25 cellular contexts compared by ENCODE assay signal in genomic region chr1:65442442-65442841, GRCh38. TPM values are rescaled to one million over a fixed set of nuclear protein-coding genes. Genes with fewer than 3 reads are reported as not detected.
DNase-seq lines count a peak whose midpoint lies in the region; ATAC-seq, FAIRE-seq and TF ChIP-seq lines count a peak whose summit lies in the region.
"Had no signal": no experiment of that assay in that cellular context is flagged by ENCODE, and none has a peak within 500 bp of the region (broad histone marks: within the 10 kb centered on the region; RNA-seq: fewer than 3 reads in every experiment).

No MANE protein-coding gene starts in this region.

- TF ChIP-seq RAD21 in A549 (conservative IDR thresholded peaks at IDR 0.05 in 1 of 2, IDR thresholded peaks at IDR 0.05 in 1 of 2) (no peak), K562 (CRISPR knock-in tag; conservative IDR thresholded peaks at IDR 0.05 in 1 of 2, IDR thresholded peaks at IDR 0.05 in 1 of 2) (no peak)

- H3K9me1 ChIP-seq in K562 (ENCODE audit: control insufficient read depth, insufficient read depth, low read length): no peaks in the 10 kb centered on the region

- no peaks in the 10 kb centered on the region for H3K79me2 ChIP-seq in K562 (ENCODE audit: control insufficient read depth, insufficient read depth, low read length)
- H3K79me2 ChIP-seq in smooth muscle cell (ENCODE audit: low read depth): no peaks in the 10 kb centered on the region

- H3K27ac ChIP-seq in A549 (no peak overlapping the region), K562 (ENCODE audit: extremely low read depth, low read depth, low read length) (no peak overlapping the region), smooth muscle cell (ENCODE audit: low read depth) (no peak overlapping the region)
- H3K27ac ChIP-seq: BLaER1 treated with 17β-estradiol and CSF1 and Interleukin-3, amounts not matched to agents 10 nM and 100 nM; C4-2B had no signal

- DNase-seq in A549 (ENCODE audit: low read depth in 1 of 2, low spot score in 1 of 2) (no peak), GM10266 (ENCODE audit: extremely low spot score) (no peak), K562 (ENCODE audit: extremely low read depth in 1 of 4, low spot score in 3 of 4) (no peak), smooth muscle cell (lab: John Stamatoyannopoulos, UW; ENCODE audit: unreplicated experiment) (no peak), DMS 273 (lab: John Stamatoyannopoulos, UW; ENCODE audit: unreplicated experiment) (no peak)
- DNase-seq: 8988T; AML-193; Caco-2; Calu3; CD4-positive, alpha-beta T cell; CD8-positive, alpha-beta T cell; DMS 273 treated with DMSO at 0.1 percent for 48 hours; DMS153; DMS53; DMS79; DND-41; EL; GDM1 had no signal

- ATAC-seq in A549 (no peak), K562 (no peak), GM19467 (IDR thresholded peaks at IDR 0.05; ENCODE audit: unreplicated experiment) (no peak)
- ATAC-seq: CD8-positive, alpha-beta T cell had no signal

- WGBS in A549 (ENCODE audit: missing lambda C conversion rate): 85% methylated on average over 1 of the region's 1 CpG
- 69% methylated on average over 1 of the region's 1 CpG for WGBS in K562 (ENCODE audit: insufficient coverage, low coverage, missing lambda C conversion rate)
- 96% methylated on average over 1 of the region's 1 CpG for WGBS in smooth muscle cell (ENCODE audit: low lambda C conversion rate)

- TF ChIP-seq CTCF in A549 (IDR thresholded peaks at IDR 0.05) (no peak), GM10266 (IDR thresholded peaks at IDR 0.05; ENCODE audit: control insufficient read depth, insufficient read depth, low read depth, missing control alignments) (peak; percentile 0), K562 (IDR thresholded peaks at IDR 0.05 in 2 of 3, conservative IDR thresholded peaks at IDR 0.05 in 1 of 3; ENCODE audit: insufficient read depth in 2 of 3, low read depth in 1 of 3, low read length in 3 of 3) (no peak), smooth muscle cell (IDR thresholded peaks at IDR 0.05; ENCODE audit: borderline replicate concordance, insufficient read depth, poor library complexity, severe bottlenecking) (no peak)

- H3K9ac ChIP-seq in K562 (ENCODE audit: insufficient read depth in 1 of 2, low read depth in 2 of 2, low read length in 2 of 2) (no peak overlapping the region), smooth muscle cell (ENCODE audit: low read depth) (no peak overlapping the region)
- H3K9ac ChIP-seq: BLaER1 treated with 17β-estradiol and CSF1 and Interleukin-3, amounts not matched to agents 10 nM and 100 nM had no signal

- H3K27me3 ChIP-seq in K562 (ENCODE audit: control insufficient read depth in 2 of 2, insufficient read depth in 2 of 2, low read length in 2 of 2) (no peaks in the 10 kb centered on the region), smooth muscle cell (ENCODE audit: low read depth) (no peaks in the 10 kb centered on the region)
- H3K27me3 ChIP-seq: BLaER1 treated with 17β-estradiol and CSF1 and Interleukin-3, amounts not matched to agents 10 nM and 100 nM had no signal

- intact Hi-C loops in K562 (cut with micrococcal nuclease): no loop called here

- in situ Hi-C loops in K562 (cut with MboI): no loop called here

- H3K4me2 ChIP-seq in A549 (no peak overlapping the region), K562 (ENCODE audit: insufficient read depth, low read length) (no peak overlapping the region), smooth muscle cell (no peak overlapping the region)
- H3K4me2 ChIP-seq: BLaER1 treated with 17β-estradiol and CSF1 and Interleukin-3, amounts not matched to agents 10 nM and 100 nM had no signal

- FAIRE-seq in A549 (lab: Jason Lieb, UNC) (no peak), K562 (lab: Jason Lieb, UNC) (no peak)
- FAIRE-seq: A204.1, D721Med, GM12891, GM19239 had no signal

- TF ChIP-seq POLR2A in A549 (IDR thresholded peaks at IDR 0.05; ENCODE audit: low read length) (no peak), K562 (conservative IDR thresholded peaks at IDR 0.05) (no peak)

- H3K4me3 ChIP-seq in A549 (no peak overlapping the region), K562 (no peak overlapping the region), smooth muscle cell (no peak overlapping the region)
- H3K4me3 ChIP-seq: BLaER1 treated with 17β-estradiol and CSF1 and Interleukin-3, amounts not matched to agents 10 nM and 100 nM had no signal

- no peak overlapping the region for H2AFZ ChIP-seq in K562 (ENCODE audit: low read depth, low read length)
- H2AFZ ChIP-seq in smooth muscle cell (ENCODE audit: low read depth): no peak overlapping the region

- no peaks in the 10 kb centered on the region for H3K4me1 ChIP-seq in A549
- H3K4me1 ChIP-seq in K562 (replicated peaks in 1 of 2; ENCODE audit: control insufficient read depth in 2 of 2, insufficient read depth in 2 of 2, low read length in 2 of 2): peaks cover 8 to 14% of the 10 kb centered on the region in 2 experiments; a peak in 4 of 5 replicates
- H3K4me1 ChIP-seq in smooth muscle cell (ENCODE audit: low read depth): no peaks in the 10 kb centered on the region
- H3K4me1 ChIP-seq: Caco-2 had no signal

- peaks cover under 1% of the 10 kb centered on the region; the same call in 1 of the 3 replicates for H3K36me3 ChIP-seq in K562 (ENCODE audit: control insufficient read depth, insufficient read depth, low read length)
- no peaks in the 10 kb centered on the region for H3K36me3 ChIP-seq in smooth muscle cell (ENCODE audit: low read depth)

- CTCF ChIA-PET in A549 (lab: Yijun Ruan, JAX): interaction anchor here (1.7 kb wide), 1 partner anchor 245 kb away, joined by 4 read pairs; no protein-coding TSS in a partner anchor
- CTCF ChIA-PET in K562 (lab: Yijun Ruan, JAX; ENCODE audit: low intra/inter-chr PET ratio): no interaction called here

- no peak for TF ChIP-seq EP300 in A549 (IDR thresholded peaks at IDR 0.05)
- no peak for TF ChIP-seq EP300 in K562 (IDR thresholded peaks at IDR 0.05; ENCODE audit: low read length)

- H3F3A ChIP-seq in smooth muscle cell (ENCODE audit: low read depth): no peaks in the 10 kb centered on the region

- H4K20me1 ChIP-seq in K562 (replicated peaks; ENCODE audit: control insufficient read depth, insufficient read depth, low read length) (no peaks in the 10 kb centered on the region), smooth muscle cell (ENCODE audit: low read depth) (no peaks in the 10 kb centered on the region)
- H4K20me1 ChIP-seq: BLaER1 treated with 17β-estradiol and CSF1 and Interleukin-3, amounts not matched to agents 10 nM and 100 nM had no signal

- BruUV-seq in K562 (replicated peaks; lab: Mats Ljungman, UMichigan): no TSS peak

- H3K9me3 ChIP-seq in A549 (no peaks in the 10 kb centered on the region), K562 (replicated peaks; ENCODE audit: control insufficient read depth, insufficient read depth, low read depth, low read length) (no peaks in the 10 kb centered on the region), smooth muscle cell (replicated peaks; ENCODE audit: low read depth) (no peaks in the 10 kb centered on the region)
- H3K9me3 ChIP-seq: BLaER1 treated with 17β-estradiol and CSF1 and Interleukin-3, amounts not matched to agents 10 nM and 100 nM; Caco-2 had no signal

- POLR2A ChIA-PET in A549 (lab: Yijun Ruan, JAX) (no interaction called here), K562 (lab: Yijun Ruan, JAX) (interaction anchor here (1.5 kb wide), 1 partner anchor 32 kb away, joined by 3 read pairs; no protein-coding TSS in a partner anchor)

RNA-seq across cellular contexts. Expression of gene LEPR, which starts 22.0 kb away (rescaled TPM):
- polyA plus RNA-seq in A549 (2011; rRNA removed) (6.5 and 6.7 TPM in 2 replicates), A549 (2017; fragmentation: RNase III; extraction: RNeasy Plus Mini Kit Qiagen cat#74134 plus additional on column Dnase treatment) (2.8 to 3.3 TPM (median 3.1 TPM) in 3 replicates), K562 (2011; rRNA removed) (83.7 and 111 TPM in 2 replicates), K562 (2014; fragmentation: Illumina TruSeq; extraction: Trizol) (37.3 and 45.2 TPM in 2 replicates), K562 (2014; fragmentation: Nextera tagmentation; extraction: Ambion mirVana) (10 to 100 TPM; 12.2 to 18.1 TPM), K562 (2014; rRNA removed) (19.9 and 26.1 TPM in 2 replicates), smooth muscle cell (5.9 and 9.3 TPM in 2 replicates)
- 0.59 and 0.80 TPM in 2 replicates for polyA plus RNA-seq in A549 (2012; cell fraction: cytosol; rRNA removed)
- 0.24 and 0.43 TPM in 2 replicates for polyA plus RNA-seq in A549 (2012; cell fraction: nucleus; rRNA removed)
- 3.4 and 3.9 TPM in 2 replicates for polyA minus RNA-seq in A549 (2011; rRNA and poly(A)+ RNA removed)
- 58.9 and 119 TPM in 2 replicates for total RNA-seq in K562 (2011; cell fraction: chromatin; rRNA removed; ENCODE audit: low replicate concordance)
- 43.9 and 53.4 TPM in 2 replicates for total RNA-seq in K562 (2011; cell fraction: nucleolus; rRNA removed)
- 92.8 and 105 TPM in 2 replicates for total RNA-seq in K562 (2011; cell fraction: nucleoplasm; rRNA removed)
- total RNA-seq in K562 (2014; rRNA removed) (26.0 and 26.5 TPM in 2 replicates), K562 (2014; rRNA removed; fragmentation: Illumina TruSeq; extraction: Trizol) (55.0 and 58.4 TPM in 2 replicates), K562 (2015; rRNA removed; fragmentation: Illumina TruSeq; extraction: Trizol) (51.5 and 56.8 TPM in 2 replicates), K562 (2021) (43.1 and 43.6 TPM in 2 replicates), smooth muscle cell (15.1 and 20.3 TPM in 2 replicates)
- 30.7 and 48.6 TPM in 2 replicates for polyA plus RNA-seq in K562 (2011; cell fraction: cytosol; rRNA removed)
- 25.8 and 36.4 TPM in 2 replicates for polyA plus RNA-seq in K562 (2011; cell fraction: nucleus; rRNA removed)
- 22.2 and 31.8 TPM in 2 replicates for polyA plus RNA-seq in K562 (2012)
- polyA minus RNA-seq in K562 (2011; rRNA and poly(A)+ RNA removed): 197 and 201 TPM in 2 replicates
- polyA minus RNA-seq in K562 (2011; cell fraction: cytosol; rRNA and poly(A)+ RNA removed): 51.6 and 74.5 TPM in 2 replicates
- 25.3 and 51.1 TPM in 2 replicates for polyA minus RNA-seq in K562 (2011; cell fraction: nucleus; rRNA and poly(A)+ RNA removed)

RNA-seq across cellular contexts. Expression of gene LEPROT, which starts 22.0 kb away (rescaled TPM):
- polyA plus RNA-seq in A549 (2011; rRNA removed) (48.4 and 62.9 TPM in 2 replicates), A549 (2017; fragmentation: RNase III; extraction: RNeasy Plus Mini Kit Qiagen cat#74134 plus additional on column Dnase treatment) (49.5 to 57.6 TPM (median 51.2 TPM) in 3 replicates), K562 (2011; rRNA removed) (84.0 and 97.5 TPM in 2 replicates), K562 (2014; fragmentation: Illumina TruSeq; extraction: Trizol) (44.0 and 47.4 TPM in 2 replicates), K562 (2014; fragmentation: Nextera tagmentation; extraction: Ambion mirVana) (10 to 100 TPM; 30.7 to 38.5 TPM), K562 (2014; rRNA removed) (53.4 and 54.9 TPM in 2 replicates), smooth muscle cell (67.8 and 76.4 TPM in 2 replicates)
- 20.6 and 23.8 TPM in 2 replicates for polyA plus RNA-seq in A549 (2012; cell fraction: cytosol; rRNA removed)
- polyA plus RNA-seq in A549 (2012; cell fraction: nucleus; rRNA removed): 11.5 and 29.9 TPM in 2 replicates
- polyA minus RNA-seq in A549 (2011; rRNA and poly(A)+ RNA removed): 40.3 and 42.5 TPM in 2 replicates
- 47.7 and 171 TPM in 2 replicates for total RNA-seq in K562 (2011; cell fraction: chromatin; rRNA removed; ENCODE audit: low replicate concordance)
- total RNA-seq in K562 (2011; cell fraction: nucleolus; rRNA removed): 33.7 and 49.6 TPM in 2 replicates
- total RNA-seq in K562 (2011; cell fraction: nucleoplasm; rRNA removed): 135 and 209 TPM in 2 replicates
- total RNA-seq in K562 (2014; rRNA removed) (28.1 and 34.8 TPM in 2 replicates), K562 (2014; rRNA removed; fragmentation: Illumina TruSeq; extraction: Trizol) (45.8 and 52.8 TPM in 2 replicates), K562 (2015; rRNA removed; fragmentation: Illumina TruSeq; extraction: Trizol) (40.6 and 46.3 TPM in 2 replicates), K562 (2021) (38.2 and 42.9 TPM in 2 replicates), smooth muscle cell (61.0 and 93.2 TPM in 2 replicates)
- 33.1 and 88.6 TPM in 2 replicates for polyA plus RNA-seq in K562 (2011; cell fraction: cytosol; rRNA removed)
- 88.8 and 104 TPM in 2 replicates for polyA plus RNA-seq in K562 (2011; cell fraction: nucleus; rRNA removed)
- 40.2 and 59.7 TPM in 2 replicates for polyA plus RNA-seq in K562 (2012)
- 65.3 and 66.8 TPM in 2 replicates for polyA minus RNA-seq in K562 (2011; rRNA and poly(A)+ RNA removed)
- polyA minus RNA-seq in K562 (2011; cell fraction: cytosol; rRNA and poly(A)+ RNA removed): 24.1 and 26.4 TPM in 2 replicates
- polyA minus RNA-seq in K562 (2011; cell fraction: nucleus; rRNA and poly(A)+ RNA removed): 68.3 and 104 TPM in 2 replicates

Comparison
In these comparisons a context has a peak if more than half of its experiments do, and no peak if none do; other contexts are left out.
1. Of the 35 proteins assayed by ChIP-seq in both K562 and A549: peak only in K562: none; only in A549: MAFK; in both: none; in neither: 34.